Comparison of ENCODE assay signal across 8 cellular contexts in the genomic region with DNA sequence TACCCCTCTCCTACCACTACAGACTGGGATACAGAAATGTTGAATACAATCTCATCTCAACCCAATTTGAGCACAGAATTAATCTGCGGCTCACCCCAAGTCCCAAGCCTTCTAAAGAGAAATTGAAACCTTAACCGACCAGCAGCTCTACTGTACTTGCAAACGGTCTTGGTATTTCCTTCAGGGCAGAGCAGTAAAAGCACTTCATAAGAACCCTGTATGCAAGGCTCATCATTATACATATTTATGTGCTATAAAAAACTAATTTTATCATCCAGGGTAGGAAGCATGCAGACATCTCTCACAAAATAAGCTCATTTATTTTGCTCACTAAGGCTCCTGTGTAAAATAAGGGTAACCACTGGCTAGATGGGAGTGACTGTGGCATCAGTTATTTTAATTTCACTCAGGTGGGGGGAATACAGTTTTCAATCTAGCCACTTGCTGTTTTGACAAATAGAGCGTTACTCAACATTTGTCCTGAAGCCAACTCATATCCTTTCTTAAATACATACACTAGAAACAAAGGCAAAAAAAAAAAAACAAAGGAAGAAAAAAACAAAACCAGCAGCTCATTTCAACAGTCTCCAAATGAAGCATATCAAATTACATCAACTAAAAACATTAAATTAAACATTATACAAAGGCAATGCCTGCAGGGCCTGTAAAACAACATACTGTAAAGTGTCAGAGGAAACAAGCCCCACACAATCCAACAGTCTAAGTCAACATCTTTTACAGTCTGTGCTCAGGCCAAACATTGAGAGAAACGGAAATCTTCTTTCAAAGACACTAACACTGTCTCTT.
DNase-seq lines count a peak whose midpoint lies in the region; ATAC-seq and TF ChIP-seq lines count a peak whose summit lies in the region.

No MANE protein-coding gene starts in this region.

- no peak overlapping the region for H2AFZ ChIP-seq in OCI-LY1 (ENCODE audit: low read length)

- H3K27me3 Mint-ChIP-seq in activated T-cell treated with anti-CD3 and anti-CD28 coated beads, Interleukin-2, amount 50 U/mL, for 72 hours (ENCODE audit: low read depth), result no peaks in the 10 kb centered on the region
- no peaks in the 10 kb centered on the region for H3K27me3 Mint-ChIP-seq in type B pancreatic cell
- H3K27me3 Mint-ChIP-seq in activated naive CD4-positive, alpha-beta T cell treated with anti-CD3 and anti-CD28 coated beads for 36 hours (ENCODE audit: low read depth), result no peaks in the 10 kb centered on the region

- no peaks in the 10 kb centered on the region for H4K20me1 ChIP-seq in OCI-LY1 (ENCODE audit: insufficient read depth, low read length)

- intact Hi-C loops in activated naive CD4-positive, alpha-beta T cell treated with anti-CD3 and anti-CD28 coated beads for 36 hours (cut with micrococcal nuclease), result no loop called here

- CTCF ChIA-PET in activated naive CD4-positive, alpha-beta T cell treated with anti-CD3 and anti-CD28 coated beads for 36 hours (lab: Charles Lee), result interaction anchor here (0.6 kb wide), 1 partner anchor 21 kb away, joined by 3 read pairs; no protein-coding TSS in a partner anchor

- TF ChIP-seq CTCF in OCI-LY1 (IDR thresholded peaks at IDR 0.05; ENCODE audit: low read length) (no peak), fibroblast of pulmonary artery (IDR thresholded peaks at IDR 0.05; ENCODE audit: low read length, missing control alignments) (no peak), type B pancreatic cell (conservative IDR thresholded peaks at IDR 0.05) (no peak)

- H3K4me1 Mint-ChIP-seq in activated T-cell treated with anti-CD3 and anti-CD28 coated beads, Interleukin-2, amount 50 U/mL, for 72 hours (ENCODE audit: low read depth), result peaks cover 12% of the 10 kb centered on the region
- peaks cover 18% of the 10 kb centered on the region for H3K4me1 Mint-ChIP-seq in type B pancreatic cell (ENCODE audit: unreplicated experiment)
- peaks cover 9% of the 10 kb centered on the region for H3K4me1 Mint-ChIP-seq in activated naive CD4-positive, alpha-beta T cell treated with anti-CD3 and anti-CD28 coated beads for 36 hours (ENCODE audit: low read depth)

- no peaks in the 10 kb centered on the region for H3K79me2 ChIP-seq in OCI-LY1 (ENCODE audit: insufficient read depth, low read length)

- no peaks in the 10 kb centered on the region for H3K9me2 ChIP-seq in OCI-LY1 (ENCODE audit: low read depth, low read length)

- no peaks in the 10 kb centered on the region for H3F3A ChIP-seq in OCI-LY1 (ENCODE audit: insufficient read depth, low read length)

- H3K27me3 ChIP-seq in OCI-LY1 (ENCODE audit: insufficient read depth, low read length), result no peaks in the 10 kb centered on the region

- H3K4me3 Mint-ChIP-seq in activated T-cell treated with anti-CD3 and anti-CD28 coated beads, Interleukin-2, amount 50 U/mL, for 72 hours, result peak overlapping the region in 1 of 2 donors; percentile 72
- no peak overlapping the region for H3K4me3 Mint-ChIP-seq in type B pancreatic cell
- no peak overlapping the region for H3K4me3 Mint-ChIP-seq in activated naive CD4-positive, alpha-beta T cell treated with anti-CD3 and anti-CD28 coated beads for 36 hours

- peaks cover 37% of the 10 kb centered on the region; the same call in 1 of the 2 replicates for H3K36me3 ChIP-seq in OCI-LY1 (ENCODE audit: insufficient read depth, low read length)

- H3K4me1 ChIP-seq in OCI-LY1 (ENCODE audit: insufficient read depth, low read length, severe bottlenecking), result peaks cover 33% of the 10 kb centered on the region

- no peaks in the 10 kb centered on the region for H3K9me3 Mint-ChIP-seq in activated T-cell treated with anti-CD3 and anti-CD28 coated beads, Interleukin-2, amount 50 U/mL, for 72 hours
- H3K9me3 Mint-ChIP-seq in type B pancreatic cell, result no peaks in the 10 kb centered on the region
- no peaks in the 10 kb centered on the region for H3K9me3 Mint-ChIP-seq in activated naive CD4-positive, alpha-beta T cell treated with anti-CD3 and anti-CD28 coated beads for 36 hours

- H3K9ac ChIP-seq in OCI-LY1 (ENCODE audit: low read length), result peak overlapping the region; percentile 35

- peak overlapping the region; percentile 78 for H3K27ac Mint-ChIP-seq in activated T-cell treated with anti-CD3 and anti-CD28 coated beads, Interleukin-2, amount 50 U/mL, for 72 hours
- peak overlapping the region; percentile 25 for H3K27ac Mint-ChIP-seq in type B pancreatic cell
- H3K27ac Mint-ChIP-seq in activated naive CD4-positive, alpha-beta T cell treated with anti-CD3 and anti-CD28 coated beads for 36 hours, result no peak overlapping the region

- H3K9me3 ChIP-seq in OCI-LY1 (ENCODE audit: low read length), result no peaks in the 10 kb centered on the region

- H3K27ac ChIP-seq in OCI-LY1 (ENCODE audit: low read depth, low read length, poor library complexity, severe bottlenecking), result peak overlapping the region; percentile 79

- DNase-seq in activated T-cell treated with anti-CD3 and anti-CD28 coated beads, Interleukin-2, amount 50 U/mL, for 72 hours, result no peak
- no peak for DNase-seq in activated T-cell treated with anti-CD3 and anti-CD28 coated beads for 4 hours
- DNase-seq in fibroblast of pulmonary artery (ENCODE audit: low read depth), result peak; percentile 74
- DNase-seq in type B pancreatic cell (ENCODE audit: extremely low spot score, unreplicated experiment), result no peak
- DNase-seq in activated naive CD4-positive, alpha-beta T cell treated with anti-CD3 and anti-CD28 coated beads for 36 hours, result no peak

- ATAC-seq in activated T-cell treated with anti-CD3 and anti-CD28 coated beads, Interleukin-2, amount 50 U/mL, for 72 hours (replicated peaks in 1 of 2), result no peak
- ATAC-seq in HG03175 (IDR thresholded peaks at IDR 0.05; ENCODE audit: unreplicated experiment) (no peak), HG03442 (IDR thresholded peaks at IDR 0.05; ENCODE audit: unreplicated experiment) (no peak)

- peaks cover 0 to under 1% of the 10 kb centered on the region in 2 donors for H3K36me3 Mint-ChIP-seq in activated T-cell treated with anti-CD3 and anti-CD28 coated beads, Interleukin-2, amount 50 U/mL, for 72 hours (ENCODE audit: insufficient read depth in 2 of 2)
- H3K36me3 Mint-ChIP-seq in type B pancreatic cell, result peaks cover 4% of the 10 kb centered on the region
- H3K36me3 Mint-ChIP-seq in activated naive CD4-positive, alpha-beta T cell treated with anti-CD3 and anti-CD28 coated beads for 36 hours (ENCODE audit: low read depth), result peaks cover 17% of the 10 kb centered on the region

- peak overlapping the region; percentile 70 for H3K4me2 ChIP-seq in OCI-LY1 (ENCODE audit: low read length)

- peak overlapping the region; percentile 38 for H3K4me3 ChIP-seq in OCI-LY1 (ENCODE audit: low read depth, low read length, poor library complexity, severe bottlenecking)
- H3K4me3 ChIP-seq in fibroblast of pulmonary artery (replicated peaks; ENCODE audit: low read depth, low read length), result no peak overlapping the region
